ENCODE assay signal across 1 cellular context in genomic region chr16:49756971-49757743, GRCh38.
TF ChIP-seq lines count a peak whose summit lies in the region.

No MANE protein-coding gene starts in this region.

TF ChIP-seq in GM23338, 12 proteins besides CTCF, POLR2A, EP300 and RAD21 (continued from another document):
- TF ChIP-seq ZNF462 (CRISPR knock-in tag; IDR thresholded peaks at IDR 0.05): no peak
TF ChIP-seq in GM23338: peak in this region for 0.
